In the genomic region with DNA sequence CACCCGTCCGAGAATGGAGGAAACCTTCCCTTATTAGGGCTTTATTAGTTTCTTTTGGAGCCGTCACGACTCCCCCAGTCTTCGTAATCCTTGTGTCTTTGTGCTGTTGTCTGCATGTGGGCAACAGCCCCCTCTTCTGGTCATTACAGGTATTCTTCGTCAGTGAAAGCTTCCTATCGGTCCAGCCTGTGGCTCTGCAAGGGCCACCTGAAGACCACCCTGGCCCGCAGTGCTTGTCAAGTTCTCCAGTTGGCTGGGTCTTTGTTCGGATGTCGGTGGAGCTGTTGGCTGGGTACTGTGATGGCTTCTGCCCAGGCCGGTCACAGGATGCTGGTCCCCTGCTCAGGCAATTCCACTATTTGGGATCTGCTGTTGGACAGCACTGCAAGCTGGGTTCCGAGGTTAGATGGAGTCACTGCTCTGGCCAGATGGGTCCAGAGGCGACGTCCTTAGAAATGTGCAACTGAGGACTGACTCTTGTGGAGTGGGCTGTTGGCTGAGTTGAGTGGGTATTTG, we compare ENCODE assay signal across 8 cellular contexts. TPM values are rescaled to one million over a fixed set of nuclear protein-coding genes. Genes with fewer than 3 reads are reported as not detected.
A peak's percentile ranks its signal among the peaks of the same experiment; 100 is the strongest.
DNase-seq lines count a peak whose midpoint lies in the region; ATAC-seq and TF ChIP-seq lines count a peak whose summit lies in the region.

No MANE protein-coding gene starts in this region.

- H3K27ac ChIP-seq in Panc1 (ENCODE audit: low read length) (no peak overlapping the region), cardiac muscle cell (no peak overlapping the region), prostate gland (no peak overlapping the region)

- peaks cover 62% of the 10 kb centered on the region for H3K36me3 Mint-ChIP-seq in activated naive CD8-positive, alpha-beta T cell treated with anti-CD3 and anti-CD28 coated beads, Interleukin-2, amount 50 U/mL, for 24 hours (ENCODE audit: low read depth)

- in situ Hi-C loops in Panc1 (cut with HindIII; ENCODE audit: low pct_unique_long_range_greater_than_20kb, low sequenced_read_pairs), result no loop called here

- WGBS in prostate gland, result 40% methylated on average over 13 of the region's 14 CpGs

- no peaks in the 10 kb centered on the region for H3K27me3 Mint-ChIP-seq in activated naive CD8-positive, alpha-beta T cell treated with anti-CD3 and anti-CD28 coated beads, Interleukin-2, amount 50 U/mL, for 24 hours

- DNase-seq in DMS 273 treated with DMSO at 0.1 percent for 48 hours (lab: John Stamatoyannopoulos, UW) (peak; percentile 7), Panc1 (ENCODE audit: low read depth, low spot score) (no peak), cardiac muscle cell (ENCODE audit: low read depth in 1 of 2, low spot score in 1 of 2) (peak; percentile 76 to 79), prostate gland (ENCODE audit: low spot score) (peak; percentile 53)
- DNase-seq in activated naive CD8-positive, alpha-beta T cell treated with anti-CD3 and anti-CD28 coated beads, Interleukin-2, amount 50 U/mL, for 24 hours, result peak; percentile 34

- H3K4me3 ChIP-seq in Panc1 (ENCODE audit: low read depth in 2 of 2, low read length in 2 of 2) (no peak overlapping the region), cardiac muscle cell (no peak overlapping the region), prostate gland (no peak overlapping the region)

- H3K9me3 ChIP-seq in Panc1 (ENCODE audit: control insufficient read depth, insufficient read depth, low read depth, low read length) (no peaks in the 10 kb centered on the region), cardiac muscle cell (ENCODE audit: low read depth) (no peaks in the 10 kb centered on the region), prostate gland (no peaks in the 10 kb centered on the region)

- H3K4me1 Mint-ChIP-seq in activated naive CD8-positive, alpha-beta T cell treated with anti-CD3 and anti-CD28 coated beads, Interleukin-2, amount 50 U/mL, for 24 hours, result no peaks in the 10 kb centered on the region

- no peak overlapping the region for H3K27ac Mint-ChIP-seq in activated naive CD8-positive, alpha-beta T cell treated with anti-CD3 and anti-CD28 coated beads, Interleukin-2, amount 50 U/mL, for 24 hours

- POLR2A ChIA-PET in Panc1 (lab: Charles Lee), result no interaction called here

- H3K27me3 ChIP-seq in Panc1 (ENCODE audit: control insufficient read depth, insufficient read depth, low read length), result no peaks in the 10 kb centered on the region
- no peaks in the 10 kb centered on the region for H3K27me3 ChIP-seq in cardiac muscle cell
- H3K27me3 ChIP-seq in prostate gland (replicated peaks; ENCODE audit: insufficient read depth), result no peaks in the 10 kb centered on the region

- peaks cover 3% of the 10 kb centered on the region for H3K9me3 Mint-ChIP-seq in activated naive CD8-positive, alpha-beta T cell treated with anti-CD3 and anti-CD28 coated beads, Interleukin-2, amount 50 U/mL, for 24 hours

- ATAC-seq in HG03280 (IDR thresholded peaks at IDR 0.05; ENCODE audit: unreplicated experiment) (peak; percentile 66), Panc1 (peak; percentile 80), HG03039 (IDR thresholded peaks at IDR 0.05; ENCODE audit: unreplicated experiment) (no peak), HG03439 (IDR thresholded peaks at IDR 0.05; ENCODE audit: unreplicated experiment) (no peak)
- no peak for ATAC-seq in activated naive CD8-positive, alpha-beta T cell treated with anti-CD3 and anti-CD28 coated beads, Interleukin-2, amount 50 U/mL, for 24 hours

- intact Hi-C loops in Panc1 (cut with micrococcal nuclease; ENCODE audit: unreplicated experiment), result no loop called here
- intact Hi-C loops in prostate gland (cut with DNase I), result loop anchor here (2.0 to 10.0 kb wide), 3 partner anchors 212 to 612 kb away; a partner anchor contains a TSS

- TF ChIP-seq CTCF in Panc1 (IDR thresholded peaks at IDR 0.05) (peak; percentile 86), cardiac muscle cell (IDR thresholded peaks at IDR 0.05; ENCODE audit: low read depth, low read length) (peak; percentile 76), prostate gland (IDR thresholded peaks at IDR 0.05) (peak; percentile 65 to 78 (median 77))

- CTCF ChIA-PET in Panc1 (lab: Charles Lee), result interaction anchor here (0.6 kb wide), 2 partner anchors 53 to 314 kb away, joined by 4 to 6 read pairs; a partner anchor contains a TSS

- H3K4me3 Mint-ChIP-seq in activated naive CD8-positive, alpha-beta T cell treated with anti-CD3 and anti-CD28 coated beads, Interleukin-2, amount 50 U/mL, for 24 hours, result no peak overlapping the region

- H3K4me1 ChIP-seq in Panc1 (ENCODE audit: control insufficient read depth, insufficient read depth, low read length) (no peaks in the 10 kb centered on the region), cardiac muscle cell (ENCODE audit: low read depth) (no peaks in the 10 kb centered on the region), prostate gland (replicated peaks) (no peaks in the 10 kb centered on the region)

- H3K36me3 ChIP-seq in Panc1 (ENCODE audit: control insufficient read depth, insufficient read depth, low read length) (peaks cover 33% of the 10 kb centered on the region), cardiac muscle cell (peaks cover 22% of the 10 kb centered on the region), prostate gland (peaks cover 0 to 3% of the 10 kb centered on the region in 2 donors)

- BruUV-seq in Panc1 (replicated peaks; lab: Mats Ljungman, UMichigan), result no TSS peak

- TF ChIP-seq POLR2A in prostate gland (IDR thresholded peaks at IDR 0.05), result no peak

RNA-seq across cellular contexts. Expression of a gene that starts 19.2 kb away (rescaled TPM):
- total RNA-seq in Panc1 (2021; ENCODE audit: unreplicated experiment) (23.9 TPM), cardiac muscle cell (22.6 and 27.2 TPM in 2 replicates), prostate gland (10 to 100 TPM; 14.2 to 25.2 TPM)
- 18.8 TPM for polyA plus RNA-seq in Panc1 (2012; ENCODE audit: insufficient read length)
- 22.6 and 23.5 TPM in 2 replicates for polyA plus RNA-seq in cardiac muscle cell

Comparison
In these comparisons a context has a peak if more than half of its experiments do, and no peak if none do; other contexts are left out.
1. ATAC-seq: peak in HG03280 (single experiment) and Panc1 (single experiment); none in activated naive CD8-positive, alpha-beta T cell treated with anti-CD3 and anti-CD28 coated beads, Interleukin-2, amount 50 U/mL, for 24 hours (single experiment), HG03039 (single experiment) and HG03439 (single experiment).
2. Peak in every context shown above with its lines, with median percentiles within 50 percentile points of each other: CTCF ChIP-seq.